Comparison of ENCODE assay signal across 1 cellular context in the genomic region with DNA sequence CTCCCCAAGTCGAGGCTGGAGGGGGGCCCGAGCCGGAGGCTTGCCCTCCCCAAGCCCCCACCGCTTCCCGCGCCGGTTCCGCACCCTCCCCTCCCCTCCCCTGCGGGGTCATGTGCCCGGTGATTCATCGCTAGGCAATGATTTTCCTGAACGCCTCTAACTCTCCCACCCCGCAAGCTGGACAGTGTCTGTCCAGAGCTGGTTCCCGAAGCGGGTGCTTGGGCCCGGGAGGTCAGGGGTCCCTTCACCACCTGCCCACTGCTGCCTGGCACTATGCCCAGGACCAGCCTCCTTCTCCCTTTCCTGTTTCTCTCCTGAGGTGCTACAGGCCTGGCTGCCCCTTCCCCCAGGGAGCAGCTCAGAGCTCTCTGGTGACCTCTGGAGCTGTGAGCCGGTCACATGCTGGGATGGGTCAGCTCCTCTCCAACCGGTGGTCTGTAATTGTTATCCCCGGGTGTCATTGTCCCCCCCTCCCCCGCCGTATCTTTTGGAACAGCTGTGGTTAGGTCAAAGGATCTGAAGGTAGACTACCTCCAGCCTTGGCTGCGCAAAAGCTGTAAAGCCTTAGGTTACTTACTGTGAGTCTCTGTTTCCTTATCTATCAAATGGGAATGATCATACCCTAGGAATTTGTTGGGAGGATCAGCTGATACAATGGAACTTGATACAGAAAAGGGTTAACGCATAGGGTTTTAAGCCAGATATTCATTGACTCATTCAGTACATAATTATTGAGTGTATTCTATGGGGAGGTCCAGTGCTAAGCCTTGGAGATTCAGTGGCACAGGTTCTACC.
A peak's percentile ranks its signal among the peaks of the same experiment; 100 is the strongest.
TF ChIP-seq lines count a peak whose summit lies in the region.

No MANE protein-coding gene starts in this region.

TF ChIP-seq in K562, 482 proteins besides CTCF, POLR2A, EP300 and RAD21 (continued from another document and continues in another):
- TF ChIP-seq, protein P1, sequence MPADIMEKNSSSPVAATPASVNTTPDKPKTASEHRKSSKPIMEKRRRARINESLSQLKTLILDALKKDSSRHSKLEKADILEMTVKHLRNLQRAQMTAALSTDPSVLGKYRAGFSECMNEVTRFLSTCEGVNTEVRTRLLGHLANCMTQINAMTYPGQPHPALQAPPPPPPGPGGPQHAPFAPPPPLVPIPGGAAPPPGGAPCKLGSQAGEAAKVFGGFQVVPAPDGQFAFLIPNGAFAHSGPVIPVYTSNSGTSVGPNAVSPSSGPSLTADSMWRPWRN (IDR thresholded peaks at IDR 0.05; ENCODE audit: low read depth), result no peak
- TF ChIP-seq ZNF140 (CRISPR knock-in tag; IDR thresholded peaks at IDR 0.05) (no peak), ZNF586 (CRISPR knock-in tag; conservative IDR thresholded peaks at IDR 0.05) (no peak), PHB2 (IDR thresholded peaks at IDR 0.05; ENCODE audit: low read depth) (no peak), PHF20 (IDR thresholded peaks at IDR 0.05; ENCODE audit: partially characterized antibody) (no peak), CAMTA2 (CRISPR knock-in tag; conservative IDR thresholded peaks at IDR 0.05) (no peak), JUN (IDR thresholded peaks at IDR 0.05; ENCODE audit: borderline replicate concordance, low read depth, low read length) (peak; percentile 68), JUN (CRISPR knock-in tag; IDR thresholded peaks at IDR 0.05; ENCODE audit: borderline replicate concordance) (no peak), HDAC6 (IDR thresholded peaks at IDR 0.05; ENCODE audit: low read depth, low read length) (no peak), RFX7 (CRISPR knock-in tag; IDR thresholded peaks at IDR 0.05) (no peak), POU5F1 (IDR thresholded peaks at IDR 0.05; ENCODE audit: borderline replicate concordance, low read depth, low read length, partially characterized antibody) (no peak), CXXC5 (CRISPR knock-in tag; IDR thresholded peaks at IDR 0.05) (0 out of 2 replicates have a peak, but pooled peaks have one; percentile 2), LCOR (CRISPR knock-in tag; IDR thresholded peaks at IDR 0.05) (no peak), JUNB (CRISPR knock-in tag; conservative IDR thresholded peaks at IDR 0.05) (no peak), HNRNPUL1 (IDR thresholded peaks at IDR 0.05; ENCODE audit: low read length) (no peak), SRSF9 (IDR thresholded peaks at IDR 0.05; ENCODE audit: borderline replicate concordance, low read depth, low read length) (no peak), ESRRB (CRISPR knock-in tag; IDR thresholded peaks at IDR 0.05; ENCODE audit: borderline replicate concordance) (no peak), SMARCC2 (IDR thresholded peaks at IDR 0.05; ENCODE audit: low read depth) (no peak; the same call in 1 of the 2 replicates), C11orf30 (IDR thresholded peaks at IDR 0.05; ENCODE audit: low read depth) (no peak), ZNF263 (CRISPR knock-in tag; IDR thresholded peaks at IDR 0.05; ENCODE audit: borderline replicate concordance) (no peak), ESRRA (IDR thresholded peaks at IDR 0.05; ENCODE audit: borderline replicate concordance, low read depth) (peak; percentile 67), TOE1 (IDR thresholded peaks at IDR 0.05; ENCODE audit: borderline replicate concordance) (peak; percentile 81), TOE1 (CRISPR knock-in tag; IDR thresholded peaks at IDR 0.05; ENCODE audit: borderline replicate concordance, low read depth) (no peak), ZNF274 (IDR thresholded peaks at IDR 0.05; ENCODE audit: borderline replicate concordance, low read depth, low read length) (no peak), ZNF239 (CRISPR knock-in tag; IDR thresholded peaks at IDR 0.05) (no peak), CREM (IDR thresholded peaks at IDR 0.05; ENCODE audit: low read depth) (no peak), CEBPG (CRISPR knock-in tag; IDR thresholded peaks at IDR 0.05) (no peak), CEBPG (tag; conservative IDR thresholded peaks at IDR 0.05 in 1 of 2, IDR thresholded peaks at IDR 0.05 in 1 of 2) (no peak), ELF4 (CRISPR knock-in tag; IDR thresholded peaks at IDR 0.05) (no peak), ZNF316 (IDR thresholded peaks at IDR 0.05) (no peak), ZBTB1 (CRISPR knock-in tag; IDR thresholded peaks at IDR 0.05; ENCODE audit: borderline replicate concordance, low read depth) (no peak; the same call in 1 of the 2 replicates), FOXK2 (conservative IDR thresholded peaks at IDR 0.05 in 1 of 2, IDR thresholded peaks at IDR 0.05 in 1 of 2; ENCODE audit: low read depth in 2 of 2) (no peak; a peak in 1 of 4 replicates), HDAC3 (IDR thresholded peaks at IDR 0.05; ENCODE audit: borderline replicate concordance, partially characterized antibody) (no peak), CHCHD3 (CRISPR knock-in tag; IDR thresholded peaks at IDR 0.05) (no peak), BHLHE40 (IDR thresholded peaks at IDR 0.05; ENCODE audit: low read length) (peak; percentile 74), ZNF324 (CRISPR knock-in tag; IDR thresholded peaks at IDR 0.05) (no peak), ZNF41 (CRISPR knock-in tag; conservative IDR thresholded peaks at IDR 0.05) (no peak), HMG20A (CRISPR knock-in tag; conservative IDR thresholded peaks at IDR 0.05) (no peak), ILK (tag; IDR thresholded peaks at IDR 0.05; ENCODE audit: borderline replicate concordance, low read depth) (no peak), GTF2A2 (tag; IDR thresholded peaks at IDR 0.05) (no peak), ETV1 (tag; conservative IDR thresholded peaks at IDR 0.05; ENCODE audit: low read depth) (0 out of 2 replicates have a peak, but pooled peaks have one; percentile 19), ZNF197 (CRISPR knock-in tag; IDR thresholded peaks at IDR 0.05; ENCODE audit: low read depth) (no peak), ZBTB7A (IDR thresholded peaks at IDR 0.05; ENCODE audit: borderline replicate concordance, control insufficient read depth, low read depth, low read length) (no peak), DNMT1 (IDR thresholded peaks at IDR 0.05) (no peak), PURB (CRISPR knock-in tag; IDR thresholded peaks at IDR 0.05; ENCODE audit: low read depth) (no peak), ZNF551 (CRISPR knock-in tag; IDR thresholded peaks at IDR 0.05) (no peak), TCF3 (CRISPR knock-in tag; IDR thresholded peaks at IDR 0.05) (peak; percentile 55), U2AF1 (optimal IDR thresholded peaks at IDR 0.05; ENCODE audit: low read depth, low read length) (no peak), MXI1 (IDR thresholded peaks at IDR 0.05; ENCODE audit: low read depth, low read length) (no peak)
- TF ChIP-seq, protein P2, sequence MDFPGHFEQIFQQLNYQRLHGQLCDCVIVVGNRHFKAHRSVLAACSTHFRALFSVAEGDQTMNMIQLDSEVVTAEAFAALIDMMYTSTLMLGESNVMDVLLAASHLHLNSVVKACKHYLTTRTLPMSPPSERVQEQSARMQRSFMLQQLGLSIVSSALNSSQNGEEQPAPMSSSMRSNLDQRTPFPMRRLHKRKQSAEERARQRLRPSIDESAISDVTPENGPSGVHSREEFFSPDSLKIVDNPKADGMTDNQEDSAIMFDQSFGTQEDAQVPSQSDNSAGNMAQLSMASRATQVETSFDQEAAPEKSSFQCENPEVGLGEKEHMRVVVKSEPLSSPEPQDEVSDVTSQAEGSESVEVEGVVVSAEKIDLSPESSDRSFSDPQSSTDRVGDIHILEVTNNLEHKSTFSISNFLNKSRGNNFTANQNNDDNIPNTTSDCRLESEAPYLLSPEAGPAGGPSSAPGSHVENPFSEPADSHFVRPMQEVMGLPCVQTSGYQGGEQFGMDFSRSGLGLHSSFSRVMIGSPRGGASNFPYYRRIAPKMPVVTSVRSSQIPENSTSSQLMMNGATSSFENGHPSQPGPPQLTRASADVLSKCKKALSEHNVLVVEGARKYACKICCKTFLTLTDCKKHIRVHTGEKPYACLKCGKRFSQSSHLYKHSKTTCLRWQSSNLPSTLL (IDR thresholded peaks at IDR 0.05), result no peak
- TF ChIP-seq, protein P3, sequence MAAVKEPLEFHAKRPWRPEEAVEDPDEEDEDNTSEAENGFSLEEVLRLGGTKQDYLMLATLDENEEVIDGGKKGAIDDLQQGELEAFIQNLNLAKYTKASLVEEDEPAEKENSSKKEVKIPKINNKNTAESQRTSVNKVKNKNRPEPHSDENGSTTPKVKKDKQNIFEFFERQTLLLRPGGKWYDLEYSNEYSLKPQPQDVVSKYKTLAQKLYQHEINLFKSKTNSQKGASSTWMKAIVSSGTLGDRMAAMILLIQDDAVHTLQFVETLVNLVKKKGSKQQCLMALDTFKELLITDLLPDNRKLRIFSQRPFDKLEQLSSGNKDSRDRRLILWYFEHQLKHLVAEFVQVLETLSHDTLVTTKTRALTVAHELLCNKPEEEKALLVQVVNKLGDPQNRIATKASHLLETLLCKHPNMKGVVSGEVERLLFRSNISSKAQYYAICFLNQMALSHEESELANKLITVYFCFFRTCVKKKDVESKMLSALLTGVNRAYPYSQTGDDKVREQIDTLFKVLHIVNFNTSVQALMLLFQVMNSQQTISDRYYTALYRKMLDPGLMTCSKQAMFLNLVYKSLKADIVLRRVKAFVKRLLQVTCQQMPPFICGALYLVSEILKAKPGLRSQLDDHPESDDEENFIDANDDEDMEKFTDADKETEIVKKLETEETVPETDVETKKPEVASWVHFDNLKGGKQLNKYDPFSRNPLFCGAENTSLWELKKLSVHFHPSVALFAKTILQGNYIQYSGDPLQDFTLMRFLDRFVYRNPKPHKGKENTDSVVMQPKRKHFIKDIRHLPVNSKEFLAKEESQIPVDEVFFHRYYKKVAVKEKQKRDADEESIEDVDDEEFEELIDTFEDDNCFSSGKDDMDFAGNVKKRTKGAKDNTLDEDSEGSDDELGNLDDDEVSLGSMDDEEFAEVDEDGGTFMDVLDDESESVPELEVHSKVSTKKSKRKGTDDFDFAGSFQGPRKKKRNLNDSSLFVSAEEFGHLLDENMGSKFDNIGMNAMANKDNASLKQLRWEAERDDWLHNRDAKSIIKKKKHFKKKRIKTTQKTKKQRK (IDR thresholded peaks at IDR 0.05; ENCODE audit: borderline replicate concordance, low read depth, low read length), result no peak
- TF ChIP-seq, protein P4, sequence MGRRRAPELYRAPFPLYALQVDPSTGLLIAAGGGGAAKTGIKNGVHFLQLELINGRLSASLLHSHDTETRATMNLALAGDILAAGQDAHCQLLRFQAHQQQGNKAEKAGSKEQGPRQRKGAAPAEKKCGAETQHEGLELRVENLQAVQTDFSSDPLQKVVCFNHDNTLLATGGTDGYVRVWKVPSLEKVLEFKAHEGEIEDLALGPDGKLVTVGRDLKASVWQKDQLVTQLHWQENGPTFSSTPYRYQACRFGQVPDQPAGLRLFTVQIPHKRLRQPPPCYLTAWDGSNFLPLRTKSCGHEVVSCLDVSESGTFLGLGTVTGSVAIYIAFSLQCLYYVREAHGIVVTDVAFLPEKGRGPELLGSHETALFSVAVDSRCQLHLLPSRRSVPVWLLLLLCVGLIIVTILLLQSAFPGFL (CRISPR knock-in tag; IDR thresholded peaks at IDR 0.05), result no peak
- TF ChIP-seq, protein P5, sequence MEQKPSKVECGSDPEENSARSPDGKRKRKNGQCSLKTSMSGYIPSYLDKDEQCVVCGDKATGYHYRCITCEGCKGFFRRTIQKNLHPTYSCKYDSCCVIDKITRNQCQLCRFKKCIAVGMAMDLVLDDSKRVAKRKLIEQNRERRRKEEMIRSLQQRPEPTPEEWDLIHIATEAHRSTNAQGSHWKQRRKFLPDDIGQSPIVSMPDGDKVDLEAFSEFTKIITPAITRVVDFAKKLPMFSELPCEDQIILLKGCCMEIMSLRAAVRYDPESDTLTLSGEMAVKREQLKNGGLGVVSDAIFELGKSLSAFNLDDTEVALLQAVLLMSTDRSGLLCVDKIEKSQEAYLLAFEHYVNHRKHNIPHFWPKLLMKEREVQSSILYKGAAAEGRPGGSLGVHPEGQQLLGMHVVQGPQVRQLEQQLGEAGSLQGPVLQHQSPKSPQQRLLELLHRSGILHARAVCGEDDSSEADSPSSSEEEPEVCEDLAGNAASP (IDR thresholded peaks at IDR 0.05), result no peak
- TF ChIP-seq, protein P6, sequence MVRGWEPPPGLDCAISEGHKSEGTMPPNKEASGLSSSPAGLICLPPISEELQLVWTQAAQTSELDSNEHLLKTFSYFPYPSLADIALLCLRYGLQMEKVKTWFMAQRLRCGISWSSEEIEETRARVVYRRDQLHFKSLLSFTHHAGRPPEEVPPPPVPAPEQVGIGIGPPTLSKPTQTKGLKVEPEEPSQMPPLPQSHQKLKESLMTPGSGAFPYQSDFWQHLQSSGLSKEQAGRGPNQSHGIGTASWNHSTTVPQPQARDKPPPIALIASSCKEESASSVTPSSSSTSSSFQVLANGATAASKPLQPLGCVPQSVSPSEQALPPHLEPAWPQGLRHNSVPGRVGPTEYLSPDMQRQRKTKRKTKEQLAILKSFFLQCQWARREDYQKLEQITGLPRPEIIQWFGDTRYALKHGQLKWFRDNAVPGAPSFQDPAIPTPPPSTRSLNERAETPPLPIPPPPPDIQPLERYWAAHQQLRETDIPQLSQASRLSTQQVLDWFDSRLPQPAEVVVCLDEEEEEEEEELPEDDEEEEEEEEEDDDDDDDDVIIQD (CRISPR knock-in tag; IDR thresholded peaks at IDR 0.05), result no peak
- TF ChIP-seq, protein P7, sequence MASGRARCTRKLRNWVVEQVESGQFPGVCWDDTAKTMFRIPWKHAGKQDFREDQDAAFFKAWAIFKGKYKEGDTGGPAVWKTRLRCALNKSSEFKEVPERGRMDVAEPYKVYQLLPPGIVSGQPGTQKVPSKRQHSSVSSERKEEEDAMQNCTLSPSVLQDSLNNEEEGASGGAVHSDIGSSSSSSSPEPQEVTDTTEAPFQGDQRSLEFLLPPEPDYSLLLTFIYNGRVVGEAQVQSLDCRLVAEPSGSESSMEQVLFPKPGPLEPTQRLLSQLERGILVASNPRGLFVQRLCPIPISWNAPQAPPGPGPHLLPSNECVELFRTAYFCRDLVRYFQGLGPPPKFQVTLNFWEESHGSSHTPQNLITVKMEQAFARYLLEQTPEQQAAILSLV (tag; IDR thresholded peaks at IDR 0.05), result no peak
- TF ChIP-seq, protein P8, sequence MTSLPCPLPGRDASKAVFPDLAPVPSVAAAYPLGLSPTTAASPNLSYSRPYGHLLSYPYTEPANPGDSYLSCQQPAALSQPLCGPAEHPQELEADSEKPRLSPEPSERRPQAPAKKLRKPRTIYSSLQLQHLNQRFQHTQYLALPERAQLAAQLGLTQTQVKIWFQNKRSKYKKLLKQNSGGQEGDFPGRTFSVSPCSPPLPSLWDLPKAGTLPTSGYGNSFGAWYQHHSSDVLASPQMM (CRISPR knock-in tag; IDR thresholded peaks at IDR 0.05), result no peak
- TF ChIP-seq, protein P9, sequence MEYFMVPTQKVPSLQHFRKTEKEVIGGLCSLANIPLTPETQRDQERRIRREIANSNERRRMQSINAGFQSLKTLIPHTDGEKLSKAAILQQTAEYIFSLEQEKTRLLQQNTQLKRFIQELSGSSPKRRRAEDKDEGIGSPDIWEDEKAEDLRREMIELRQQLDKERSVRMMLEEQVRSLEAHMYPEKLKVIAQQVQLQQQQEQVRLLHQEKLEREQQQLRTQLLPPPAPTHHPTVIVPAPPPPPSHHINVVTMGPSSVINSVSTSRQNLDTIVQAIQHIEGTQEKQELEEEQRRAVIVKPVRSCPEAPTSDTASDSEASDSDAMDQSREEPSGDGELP (CRISPR knock-in tag; IDR thresholded peaks at IDR 0.05; ENCODE audit: borderline replicate concordance), result peak; percentile 77
- TF ChIP-seq, protein P10, sequence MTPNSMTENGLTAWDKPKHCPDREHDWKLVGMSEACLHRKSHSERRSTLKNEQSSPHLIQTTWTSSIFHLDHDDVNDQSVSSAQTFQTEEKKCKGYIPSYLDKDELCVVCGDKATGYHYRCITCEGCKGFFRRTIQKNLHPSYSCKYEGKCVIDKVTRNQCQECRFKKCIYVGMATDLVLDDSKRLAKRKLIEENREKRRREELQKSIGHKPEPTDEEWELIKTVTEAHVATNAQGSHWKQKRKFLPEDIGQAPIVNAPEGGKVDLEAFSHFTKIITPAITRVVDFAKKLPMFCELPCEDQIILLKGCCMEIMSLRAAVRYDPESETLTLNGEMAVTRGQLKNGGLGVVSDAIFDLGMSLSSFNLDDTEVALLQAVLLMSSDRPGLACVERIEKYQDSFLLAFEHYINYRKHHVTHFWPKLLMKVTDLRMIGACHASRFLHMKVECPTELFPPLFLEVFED (CRISPR knock-in tag; conservative IDR thresholded peaks at IDR 0.05), result no peak
